ENCODE assay signal across 17 cellular contexts in genomic region chr5:143284002-143284401, GRCh38.
A peak's percentile ranks its signal among the peaks of the same experiment; 100 is the strongest.
DNase-seq lines count a peak whose midpoint lies in the region; ATAC-seq and TF ChIP-seq lines count a peak whose summit lies in the region.
"Had no signal": no experiment of that assay in that cellular context is flagged by ENCODE, and none has a peak within 500 bp of the region (broad histone marks: within the 10 kb centered on the region; RNA-seq: fewer than 3 reads in every experiment).

No MANE protein-coding gene starts in this region.

- 94 to 100% methylated on average over 3 to 4 of the region's 4 CpGs for WGBS in endodermal cell (ENCODE audit: insufficient coverage in 1 of 2, insufficient read length in 1 of 2), 2 experiments
- WGBS in tibial nerve, 2 donors, result 98 to 99% methylated on average over 4 of the region's 4 CpGs

- no peak for TF ChIP-seq POLR2A in tibial nerve (IDR thresholded peaks at IDR 0.05)

- H3K9me3 Mint-ChIP-seq in endodermal cell, result peaks cover 12% of the 10 kb centered on the region
- no peaks in the 10 kb centered on the region for H3K9me3 Mint-ChIP-seq in stimulated activated effector memory CD8-positive, alpha-beta T cell treated with anti-CD3 and anti-CD28 coated beads, Interleukin-12 subunit alpha, Interleukin-12 subunit beta, amount 100 ng/mL, for 72 hours
- H3K9me3 Mint-ChIP-seq: CD4-positive, alpha-beta T cell; CD8-positive, alpha-beta T cell had no signal

- no peak overlapping the region for H3K27ac Mint-ChIP-seq in endodermal cell
- H3K27ac Mint-ChIP-seq in stimulated activated effector memory CD8-positive, alpha-beta T cell treated with anti-CD3 and anti-CD28 coated beads, Interleukin-12 subunit alpha, Interleukin-12 subunit beta, amount 100 ng/mL, for 72 hours, result peak overlapping the region; percentile 34
- H3K27ac Mint-ChIP-seq: CD4-positive, alpha-beta T cell; CD8-positive, alpha-beta T cell had no signal

- H3K4me1 Mint-ChIP-seq in endodermal cell, result peaks cover 19% of the 10 kb centered on the region
- H3K4me1 Mint-ChIP-seq in stimulated activated effector memory CD8-positive, alpha-beta T cell treated with anti-CD3 and anti-CD28 coated beads, Interleukin-12 subunit alpha, Interleukin-12 subunit beta, amount 100 ng/mL, for 72 hours, result no peaks in the 10 kb centered on the region

- peaks cover 4 to 15% of the 10 kb centered on the region in 2 experiments for H3K36me3 ChIP-seq in HEK293 (ENCODE audit: control insufficient read depth in 2 of 2, insufficient read depth in 1 of 2, low read length in 2 of 2)
- H3K36me3 ChIP-seq in endodermal cell (ENCODE audit: control insufficient read depth, insufficient read depth, low read length), result peaks cover 29% of the 10 kb centered on the region
- peaks cover 0 to 37% (median 15%) of the 10 kb centered on the region in 3 donors for H3K36me3 ChIP-seq in tibial nerve

- H3K9ac ChIP-seq in endodermal cell (ENCODE audit: extremely low read depth, low read length, poor library complexity, severe bottlenecking), result no peak overlapping the region
- H3K9ac ChIP-seq: BLaER1 treated with 17β-estradiol and CSF1 and Interleukin-3, amounts not matched to agents 10 nM and 100 nM had no signal

- peaks cover 17% of the 10 kb centered on the region for H3K36me3 Mint-ChIP-seq in endodermal cell (ENCODE audit: low read depth)
- peaks cover 83% of the 10 kb centered on the region for H3K36me3 Mint-ChIP-seq in stimulated activated effector memory CD8-positive, alpha-beta T cell treated with anti-CD3 and anti-CD28 coated beads, Interleukin-12 subunit alpha, Interleukin-12 subunit beta, amount 100 ng/mL, for 72 hours

- CTCF ChIA-PET in HEK293 (lab: Yijun Ruan, JAX), result interaction anchor here (0.6 kb wide), 1 partner anchor 72 kb away, joined by 5 read pairs; no protein-coding TSS in a partner anchor

- POLR2A ChIA-PET in HEK293 (lab: Yijun Ruan, JAX), result no interaction called here

- no peak overlapping the region for H3K4me3 Mint-ChIP-seq in endodermal cell
- no peak overlapping the region for H3K4me3 Mint-ChIP-seq in stimulated activated effector memory CD8-positive, alpha-beta T cell treated with anti-CD3 and anti-CD28 coated beads, Interleukin-12 subunit alpha, Interleukin-12 subunit beta, amount 100 ng/mL, for 72 hours
- H3K4me3 Mint-ChIP-seq: B cell; CD4-positive, alpha-beta T cell; CD8-positive, alpha-beta T cell had no signal

- H3K27me3 Mint-ChIP-seq in endodermal cell (ENCODE audit: insufficient read depth), result no peaks in the 10 kb centered on the region
- H3K27me3 Mint-ChIP-seq: B cell; CD4-positive, alpha-beta T cell had no signal

- H3K4me1 ChIP-seq in HEK293 (ENCODE audit: control insufficient read depth, insufficient read depth, low read length), result no peaks in the 10 kb centered on the region
- peaks cover 16% of the 10 kb centered on the region for H3K4me1 ChIP-seq in endodermal cell (ENCODE audit: control insufficient read depth, insufficient read depth, low read length)
- peaks cover 0 to 7% (median 2%) of the 10 kb centered on the region in 4 donors for H3K4me1 ChIP-seq in tibial nerve
- H3K4me1 ChIP-seq: Caco-2 had no signal

- DNase-seq in endodermal cell (no peak), tibial nerve (ENCODE audit: low spot score in 2 of 2) (no peak), NCI-H146 treated with DMSO at 0.1 percent for 48 hours (lab: John Stamatoyannopoulos, UW; ENCODE audit: unreplicated experiment) (no peak)
- no peak for DNase-seq in stimulated activated effector memory CD8-positive, alpha-beta T cell treated with anti-CD3 and anti-CD28 coated beads, Interleukin-12 subunit alpha, Interleukin-12 subunit beta, amount 100 ng/mL, for 72 hours (ENCODE audit: low spot score in 2 of 2)
- DNase-seq: AML-193; Caco-2; Calu3; CD4-positive, alpha-beta T cell; CD8-positive, alpha-beta T cell; DMS79 treated with DMSO at 0.1 percent for 48 hours; GF-D8 had no signal

- H3K4me3 ChIP-seq in HEK293 (ENCODE audit: low read depth, low read length) (no peak overlapping the region), endodermal cell (ENCODE audit: low read length) (peak overlapping the region; percentile 5), tibial nerve (no peak overlapping the region)
- H3K4me3 ChIP-seq: A549; BLaER1 treated with 17β-estradiol and CSF1 and Interleukin-3, amounts not matched to agents 10 nM and 100 nM had no signal

- no peak for TF ChIP-seq EP300 in tibial nerve (IDR thresholded peaks at IDR 0.05)

- no peak for ATAC-seq in stimulated activated effector memory CD8-positive, alpha-beta T cell treated with anti-CD3 and anti-CD28 coated beads, Interleukin-12 subunit alpha, Interleukin-12 subunit beta, amount 100 ng/mL, for 72 hours
- ATAC-seq: A549; CD8-positive, alpha-beta T cell had no signal

- no peak overlapping the region for H3K27ac ChIP-seq in HEK293 (ENCODE audit: extremely low read depth, low read depth, low read length)
- H3K27ac ChIP-seq in endodermal cell (ENCODE audit: low read depth, low read length), result no peak overlapping the region
- H3K27ac ChIP-seq in tibial nerve, result no peak overlapping the region
- H3K27ac ChIP-seq: 22Rv1, A549, C4-2B had no signal

- TF ChIP-seq CTCF in HEK293 (tag by site-specific recombination; IDR thresholded peaks at IDR 0.05) (no peak), endodermal cell (conservative IDR thresholded peaks at IDR 0.05) (no peak), tibial nerve (IDR thresholded peaks at IDR 0.05) (no peak)

- H3K9me3 ChIP-seq in HEK293 (ENCODE audit: control insufficient read depth, insufficient read depth, low read depth, low read length) (no peaks in the 10 kb centered on the region), endodermal cell (ENCODE audit: control insufficient read depth, low read length) (peaks cover 23% of the 10 kb centered on the region), tibial nerve (peaks cover 0 to 7% (median 0%) of the 10 kb centered on the region in 4 donors)
- H3K9me3 ChIP-seq: Caco-2 had no signal

- no peaks in the 10 kb centered on the region for H3K27me3 ChIP-seq in endodermal cell (ENCODE audit: control insufficient read depth, insufficient read depth, low read length, poor library complexity, severe bottlenecking)
- no peaks in the 10 kb centered on the region for H3K27me3 ChIP-seq in tibial nerve
- H3K27me3 ChIP-seq: BLaER1 treated with 17β-estradiol and CSF1 and Interleukin-3, amounts not matched to agents 10 nM and 100 nM had no signal

TF ChIP-seq in HEK293, 187 proteins besides CTCF, POLR2A, EP300 and RAD21:
- TF ChIP-seq ZNF133 (tag by site-specific recombination; IDR thresholded peaks at IDR 0.05) (no peak), KLF8 (tag by site-specific recombination; IDR thresholded peaks at IDR 0.05) (no peak), ZNF140 (tag by site-specific recombination; IDR thresholded peaks at IDR 0.05) (peak; percentile 98)
